In the genomic region with DNA sequence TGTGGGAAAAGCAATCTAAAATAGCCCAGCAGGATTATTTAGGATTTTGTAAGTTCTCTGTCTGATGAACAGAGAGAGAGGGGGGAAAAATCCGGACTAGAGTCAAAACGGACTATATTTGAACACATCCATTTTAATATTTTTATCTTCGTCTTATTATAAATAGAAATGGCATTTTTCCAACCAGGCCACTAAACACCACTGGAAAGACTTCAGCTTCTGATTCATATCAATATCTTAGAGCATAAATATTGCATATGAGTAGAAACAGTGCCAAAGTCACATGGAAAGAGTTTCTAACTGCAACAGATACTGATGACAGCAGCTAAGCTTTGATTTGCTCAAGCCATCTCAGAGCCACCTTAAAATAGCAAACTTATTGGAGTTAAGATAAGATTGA, we compare ENCODE assay signal across 11 cellular contexts. TPM values are rescaled to one million over a fixed set of nuclear protein-coding genes. Genes with fewer than 3 reads are reported as not detected.
DNase-seq lines count a peak whose midpoint lies in the region; ATAC-seq and TF ChIP-seq lines count a peak whose summit lies in the region.
"Had no signal": no experiment of that assay in that cellular context is flagged by ENCODE, and none has a peak within 500 bp of the region (broad histone marks: within the 10 kb centered on the region; RNA-seq: fewer than 3 reads in every experiment).

No MANE protein-coding gene starts in this region.

- peaks cover 4% of the 10 kb centered on the region for H3K27me3 ChIP-seq in ectodermal cell (ENCODE audit: control insufficient read depth, insufficient read depth, low read length, poor library complexity, severe bottlenecking)
- H3K27me3 ChIP-seq in naive thymus-derived CD4-positive, alpha-beta T cell (ENCODE audit: control insufficient read depth in 2 of 2, insufficient read depth in 2 of 2, low read length in 2 of 2): no peaks in the 10 kb centered on the region
- no peaks in the 10 kb centered on the region for H3K27me3 ChIP-seq in upper lobe of right lung
- H3K27me3 ChIP-seq: BLaER1 had no signal

- H3K4me1 Mint-ChIP-seq in activated naive CD8-positive, alpha-beta T cell (ENCODE audit: low read depth): peaks cover 21% of the 10 kb centered on the region
- no peaks in the 10 kb centered on the region for H3K4me1 Mint-ChIP-seq in activated naive CD8-positive, alpha-beta T cell treated with anti-CD3 and anti-CD28 coated beads, Interleukin-2, amount 50 U/mL, for 24 hours
- peaks cover 0 to 28% (median 24%) of the 10 kb centered on the region in 7 donors for H3K4me1 Mint-ChIP-seq in naive thymus-derived CD4-positive, alpha-beta T cell

- no peak for DNase-seq in activated naive CD8-positive, alpha-beta T cell treated with anti-CD3 and anti-CD28 coated beads, Interleukin-2, amount 50 U/mL, for 24 hours
- peak in 1 of 9 donors; percentile 0 for DNase-seq in naive thymus-derived CD4-positive, alpha-beta T cell
- DNase-seq in upper lobe of right lung (no peak), NCI-H446 (lab: John Stamatoyannopoulos, UW) (no peak), iPS-NIHi7 (ENCODE audit: extremely low spot score) (no peak)

- POLR2A ChIA-PET in naive thymus-derived CD4-positive, alpha-beta T cell (lab: Charles Lee): no interaction called here

- H3K4me3 ChIP-seq in ectodermal cell (ENCODE audit: insufficient read depth, low read depth, low read length) (peak overlapping the region; percentile 31), upper lobe of right lung (peak overlapping the region; percentile 55)
- no peak overlapping the region for H3K4me3 ChIP-seq in naive thymus-derived CD4-positive, alpha-beta T cell (ENCODE audit: low read length)
- H3K4me3 ChIP-seq: BLaER1 had no signal

- no peaks in the 10 kb centered on the region for H3K9me3 ChIP-seq in ectodermal cell (ENCODE audit: control insufficient read depth, low read length)
- H3K9me3 ChIP-seq in naive thymus-derived CD4-positive, alpha-beta T cell (ENCODE audit: control insufficient read depth in 2 of 3, low read length in 3 of 3): no peaks in the 10 kb centered on the region
- H3K9me3 ChIP-seq in upper lobe of right lung: no peaks in the 10 kb centered on the region
- H3K9me3 ChIP-seq: BLaER1, neutrophil had no signal

- CTCF ChIA-PET in naive thymus-derived CD4-positive, alpha-beta T cell (lab: Charles Lee): no interaction called here

- H3K9me3 Mint-ChIP-seq in activated naive CD8-positive, alpha-beta T cell (ENCODE audit: low read depth): no peaks in the 10 kb centered on the region
- peaks cover 6% of the 10 kb centered on the region for H3K9me3 Mint-ChIP-seq in activated naive CD8-positive, alpha-beta T cell treated with anti-CD3 and anti-CD28 coated beads, Interleukin-2, amount 50 U/mL, for 24 hours
- peaks cover 0 to 10% (median 0%) of the 10 kb centered on the region in 11 donors for H3K9me3 Mint-ChIP-seq in naive thymus-derived CD4-positive, alpha-beta T cell
- H3K9me3 Mint-ChIP-seq: T-helper 1 cell treated with Interleukin-12 subunit alpha and Interleukin-12 subunit beta and Interleukin-4 antibody, amounts not matched to agents 30 μg/mL and 1 μg/mL, for 36 hours had no signal

- no peak overlapping the region for H3K27ac ChIP-seq in ectodermal cell (ENCODE audit: insufficient read depth, low read depth, low read length, poor library complexity, severe bottlenecking)
- no peak overlapping the region for H3K27ac ChIP-seq in naive thymus-derived CD4-positive, alpha-beta T cell (ENCODE audit: low read depth, low read length)
- H3K27ac ChIP-seq in upper lobe of right lung: peak overlapping the region; percentile 77
- H3K27ac ChIP-seq: BLaER1, neutrophil had no signal

- WGBS in ectodermal cell, 2 experiments: no CpG with 5 or more reads among the region's 3 CpGs

- intact Hi-C loops in naive thymus-derived CD4-positive, alpha-beta T cell (cut with micrococcal nuclease): no loop called here
- intact Hi-C loops in upper lobe of right lung (cut with DNase I): no loop called here

- ATAC-seq in activated naive CD8-positive, alpha-beta T cell treated with anti-CD3 and anti-CD28 coated beads, Interleukin-2, amount 50 U/mL, for 24 hours: no peak
- no peak for ATAC-seq in naive thymus-derived CD4-positive, alpha-beta T cell
- ATAC-seq in upper lobe of right lung: no peak
- no peak for ATAC-seq in GM18502 (IDR thresholded peaks at IDR 0.05; ENCODE audit: poor library complexity, unreplicated experiment)

- H3K36me3 Mint-ChIP-seq in activated naive CD8-positive, alpha-beta T cell: no peaks in the 10 kb centered on the region
- H3K36me3 Mint-ChIP-seq in activated naive CD8-positive, alpha-beta T cell treated with anti-CD3 and anti-CD28 coated beads, Interleukin-2, amount 50 U/mL, for 24 hours (ENCODE audit: low read depth): no peaks in the 10 kb centered on the region
- H3K36me3 Mint-ChIP-seq in naive thymus-derived CD4-positive, alpha-beta T cell: peaks cover 0 to 4% (median 0%) of the 10 kb centered on the region in 5 donors

- H3K27me3 Mint-ChIP-seq in activated naive CD8-positive, alpha-beta T cell: peaks cover 21% of the 10 kb centered on the region
- H3K27me3 Mint-ChIP-seq in activated naive CD8-positive, alpha-beta T cell treated with anti-CD3 and anti-CD28 coated beads, Interleukin-2, amount 50 U/mL, for 24 hours: peaks cover 15% of the 10 kb centered on the region
- peaks cover 21 to 44% (median 30%) of the 10 kb centered on the region in 5 donors for H3K27me3 Mint-ChIP-seq in naive thymus-derived CD4-positive, alpha-beta T cell

- no peak overlapping the region for H3K27ac Mint-ChIP-seq in activated naive CD8-positive, alpha-beta T cell
- no peak overlapping the region for H3K27ac Mint-ChIP-seq in activated naive CD8-positive, alpha-beta T cell treated with anti-CD3 and anti-CD28 coated beads, Interleukin-2, amount 50 U/mL, for 24 hours
- peak overlapping the region in 2 of 9 donors; percentile 58 to 69 for H3K27ac Mint-ChIP-seq in naive thymus-derived CD4-positive, alpha-beta T cell
- H3K27ac Mint-ChIP-seq: T-helper 1 cell treated with Interleukin-12 subunit alpha and Interleukin-12 subunit beta and Interleukin-4 antibody, amounts not matched to agents 30 μg/mL and 1 μg/mL, for 36 hours had no signal

- TF ChIP-seq CTCF in upper lobe of right lung (IDR thresholded peaks at IDR 0.05): no peak

- H3K4me3 Mint-ChIP-seq in activated naive CD8-positive, alpha-beta T cell: peak overlapping the region; percentile 65
- no peak overlapping the region for H3K4me3 Mint-ChIP-seq in activated naive CD8-positive, alpha-beta T cell treated with anti-CD3 and anti-CD28 coated beads, Interleukin-2, amount 50 U/mL, for 24 hours
- peak overlapping the region in 9 of 10 donors; percentile 60 to 87 (median 77) for H3K4me3 Mint-ChIP-seq in naive thymus-derived CD4-positive, alpha-beta T cell
- H3K4me3 Mint-ChIP-seq: T-helper 1 cell treated with Interleukin-12 subunit alpha and Interleukin-12 subunit beta and Interleukin-4 antibody, amounts not matched to agents 30 μg/mL and 1 μg/mL, for 36 hours had no signal

- H3K4me1 ChIP-seq in ectodermal cell (ENCODE audit: control insufficient read depth, insufficient read depth, low read length) (peaks cover 19% of the 10 kb centered on the region), upper lobe of right lung (no peaks in the 10 kb centered on the region)
- H3K4me1 ChIP-seq in naive thymus-derived CD4-positive, alpha-beta T cell (ENCODE audit: control insufficient read depth in 2 of 2, insufficient read depth in 2 of 2, low read length in 2 of 2): no peaks in the 10 kb centered on the region
- H3K4me1 ChIP-seq: BLaER1 had no signal

- H3K36me3 ChIP-seq in ectodermal cell (ENCODE audit: control insufficient read depth, insufficient read depth, low read length) (no peaks in the 10 kb centered on the region), upper lobe of right lung (no peaks in the 10 kb centered on the region)
- no peaks in the 10 kb centered on the region for H3K36me3 ChIP-seq in naive thymus-derived CD4-positive, alpha-beta T cell (ENCODE audit: control insufficient read depth in 2 of 3, insufficient read depth in 3 of 3, low read length in 3 of 3)
- H3K36me3 ChIP-seq: BLaER1, neutrophil had no signal

RNA-seq across cellular contexts. Expression of a gene that starts 0.5 kb away (rescaled TPM):
- polyA plus RNA-seq in ectodermal cell (2013, experiment 1 of 4): 5.3 TPM
- polyA plus RNA-seq in ectodermal cell (2013, experiment 2 of 4): 5.3 TPM
- 2.3 TPM for polyA plus RNA-seq in ectodermal cell (2013, experiment 3 of 4)
- 2.8 TPM for polyA plus RNA-seq in ectodermal cell (2013, experiment 4 of 4)
- not detected for total RNA-seq in naive thymus-derived CD4-positive, alpha-beta T cell
- not detected for polyA plus RNA-seq in naive thymus-derived CD4-positive, alpha-beta T cell
- 14.2 TPM for total RNA-seq in upper lobe of right lung

Comparison
In these comparisons a context has a peak if more than half of its experiments do, and no peak if none do; other contexts are left out.
1. RNA of a gene that starts 0.5 kb away (total RNA-seq): 14.2 TPM in upper lobe of right lung (single experiment); not detected in naive thymus-derived CD4-positive, alpha-beta T cell; every median in the first group is over 10 times any median in the second.